ENCODE assay signal across 10 cellular contexts in genomic region chr11:130403301-130403804, GRCh38. TPM values are rescaled to one million over a fixed set of nuclear protein-coding genes. Genes with fewer than 3 reads are reported as not detected.
A peak's percentile ranks its signal among the peaks of the same experiment; 100 is the strongest.
DNase-seq lines count a peak whose midpoint lies in the region; ATAC-seq and TF ChIP-seq lines count a peak whose summit lies in the region.
"Had no signal": no experiment of that assay in that cellular context is flagged by ENCODE, and none has a peak within 500 bp of the region (broad histone marks: within the 10 kb centered on the region; RNA-seq: fewer than 3 reads in every experiment).

No MANE protein-coding gene starts in this region.

- CTCF ChIA-PET in HEK293T (lab: Yijun Ruan, JAX): no interaction called here

- ATAC-seq in body of pancreas (peak; percentile 36), HG03097 (IDR thresholded peaks at IDR 0.05; ENCODE audit: low FRiP score, unreplicated experiment) (no peak), HG03439 (IDR thresholded peaks at IDR 0.05; ENCODE audit: unreplicated experiment) (no peak), HG03135 (IDR thresholded peaks at IDR 0.05; ENCODE audit: unreplicated experiment) (no peak)
- ATAC-seq: GM12878 had no signal

- intact Hi-C loops in body of pancreas (cut with DNase I): loop anchor here (10.0 kb wide), 1 partner anchor 199 kb away; no protein-coding TSS in a partner anchor

- H3K36me3 ChIP-seq in H7 (replicated peaks; ENCODE audit: control insufficient read depth, insufficient read depth, low read length): no peaks in the 10 kb centered on the region
- no peaks in the 10 kb centered on the region for H3K36me3 ChIP-seq in body of pancreas (replicated peaks in 1 of 2; ENCODE audit: insufficient read depth in 1 of 2, low read depth in 2 of 2)
- no peaks in the 10 kb centered on the region for H3K36me3 ChIP-seq in iPS DF 6.9 (ENCODE audit: control insufficient read depth, insufficient read depth, low read length)

- H3K4me1 ChIP-seq in body of pancreas (peaks cover 8% of the 10 kb centered on the region), iPS DF 6.9 (ENCODE audit: control insufficient read depth, insufficient read depth, low read length) (peaks cover 12% of the 10 kb centered on the region)

- POLR2A ChIA-PET in HEK293T (lab: Yijun Ruan, JAX): no interaction called here

- H3K4me3 ChIP-seq in H7 (ENCODE audit: insufficient read depth, low read depth, low read length): no peak overlapping the region
- no peak overlapping the region for H3K4me3 ChIP-seq in body of pancreas
- no peak overlapping the region for H3K4me3 ChIP-seq in iPS DF 6.9 (ENCODE audit: low read length)
- H3K4me3 ChIP-seq in skeletal muscle cell (ENCODE audit: low read depth, low read length): no peak overlapping the region
- H3K4me3 ChIP-seq: GM12878 had no signal

- DNase-seq in H7 (peak; percentile 58), body of pancreas (peak; percentile 20 to 43 (median 29)), iPS DF 6.9 (ENCODE audit: low read depth, low spot score) (no peak), skeletal muscle cell (ENCODE audit: low read depth) (peak; percentile 84), HEK293T (ENCODE audit: extremely low spot score) (no peak)

- H3K27ac ChIP-seq in body of pancreas (peak overlapping the region in 1 of 4 donors; percentile 48), iPS DF 6.9 (ENCODE audit: low read length) (peak overlapping the region; percentile 17)

- TF ChIP-seq POLR2A in body of pancreas (IDR thresholded peaks at IDR 0.05): no peak

- no peaks in the 10 kb centered on the region for H3K9me3 ChIP-seq in body of pancreas
- no peaks in the 10 kb centered on the region for H3K9me3 ChIP-seq in iPS DF 6.9 (ENCODE audit: control insufficient read depth, insufficient read depth, low read length)

- WGBS in body of pancreas, 2 donors: 57 to 58% methylated on average over 11 of the region's 11 CpGs
- no CpG with 5 or more reads among the region's 11 CpGs for WGBS in iPS DF 6.9 (ENCODE audit: insufficient coverage, insufficient read length)

- TF ChIP-seq CTCF in body of pancreas (IDR thresholded peaks at IDR 0.05): no peak

- H3K27me3 ChIP-seq in H7 (ENCODE audit: control insufficient read depth, insufficient read depth, low read length): no peaks in the 10 kb centered on the region
- no peaks in the 10 kb centered on the region for H3K27me3 ChIP-seq in body of pancreas
- no peaks in the 10 kb centered on the region for H3K27me3 ChIP-seq in iPS DF 6.9 (ENCODE audit: control insufficient read depth, insufficient read depth, low read length)

TF ChIP-seq in HEK293T, 16 proteins besides CTCF, POLR2A, EP300 and RAD21:
- TF ChIP-seq CTBP1 (IDR thresholded peaks at IDR 0.05; ENCODE audit: borderline replicate concordance): no peak
- no peak for TF ChIP-seq LEF1 (IDR thresholded peaks at IDR 0.05; ENCODE audit: borderline replicate concordance)
- no peak for TF ChIP-seq SUZ12 (IDR thresholded peaks at IDR 0.05)
- TF ChIP-seq SP1 (IDR thresholded peaks at IDR 0.05): no peak
- TF ChIP-seq ELF4 (IDR thresholded peaks at IDR 0.05): no peak
- no peak for TF ChIP-seq FOXK2 (IDR thresholded peaks at IDR 0.05)
- TF ChIP-seq HDGF (IDR thresholded peaks at IDR 0.05; ENCODE audit: borderline replicate concordance): no peak
- no peak for TF ChIP-seq NFRKB (IDR thresholded peaks at IDR 0.05)
- TF ChIP-seq ZNF384 (IDR thresholded peaks at IDR 0.05): no peak
- TF ChIP-seq BHLHE40 (IDR thresholded peaks at IDR 0.05; ENCODE audit: borderline replicate concordance): no peak
- no peak for TF ChIP-seq PKNOX1 (IDR thresholded peaks at IDR 0.05)
- TF ChIP-seq FOXA1 (IDR thresholded peaks at IDR 0.05): no peak
- no peak for TF ChIP-seq L3MBTL2 (conservative IDR thresholded peaks at IDR 0.05)
- TF ChIP-seq ARNT (IDR thresholded peaks at IDR 0.05): no peak
- TF ChIP-seq FOXM1 (IDR thresholded peaks at IDR 0.05; ENCODE audit: borderline replicate concordance): no peak
- no peak for TF ChIP-seq TARDBP (IDR thresholded peaks at IDR 0.05)

RNA-seq across cellular contexts. Expression of gene ADAMTS8, which starts 25.1 kb away (rescaled TPM):
- total RNA-seq in H7 (2014; rRNA removed; shearing (Covaris generic)): 1.6 TPM in 2 replicates
- under 1 TPM in 1 of 2 donors, not detected in 1; 0.66 TPM for total RNA-seq in body of pancreas
- total RNA-seq: activated CD8-positive, alpha-beta memory T cell treated with anti-CD3 and anti-CD28 coated beads for 36 hours; GM12878 had no signal

RNA-seq across cellular contexts. Expression of gene ADAMTS15, which starts 45.1 kb away (rescaled TPM):
- total RNA-seq in H7 (2014; rRNA removed; shearing (Covaris generic)): 0.85 and 1.1 TPM in 2 replicates
- 1 to 10 TPM in 1 of 2 donors, under 1 TPM in 1; 0.52 to 5.3 TPM for total RNA-seq in body of pancreas
- total RNA-seq: activated CD8-positive, alpha-beta memory T cell treated with anti-CD3 and anti-CD28 coated beads for 36 hours; GM12878 had no signal

Comparison
In these comparisons a context has a peak if more than half of its experiments do, and no peak if none do; other contexts are left out.
1. DNase-seq: peak in H7 (single experiment), body of pancreas (4 of 4) and skeletal muscle cell (single experiment); none in iPS DF 6.9 (single experiment) and HEK293T (single experiment).